Comparison of ENCODE assay signal across 8 cellular contexts in the genomic region with DNA sequence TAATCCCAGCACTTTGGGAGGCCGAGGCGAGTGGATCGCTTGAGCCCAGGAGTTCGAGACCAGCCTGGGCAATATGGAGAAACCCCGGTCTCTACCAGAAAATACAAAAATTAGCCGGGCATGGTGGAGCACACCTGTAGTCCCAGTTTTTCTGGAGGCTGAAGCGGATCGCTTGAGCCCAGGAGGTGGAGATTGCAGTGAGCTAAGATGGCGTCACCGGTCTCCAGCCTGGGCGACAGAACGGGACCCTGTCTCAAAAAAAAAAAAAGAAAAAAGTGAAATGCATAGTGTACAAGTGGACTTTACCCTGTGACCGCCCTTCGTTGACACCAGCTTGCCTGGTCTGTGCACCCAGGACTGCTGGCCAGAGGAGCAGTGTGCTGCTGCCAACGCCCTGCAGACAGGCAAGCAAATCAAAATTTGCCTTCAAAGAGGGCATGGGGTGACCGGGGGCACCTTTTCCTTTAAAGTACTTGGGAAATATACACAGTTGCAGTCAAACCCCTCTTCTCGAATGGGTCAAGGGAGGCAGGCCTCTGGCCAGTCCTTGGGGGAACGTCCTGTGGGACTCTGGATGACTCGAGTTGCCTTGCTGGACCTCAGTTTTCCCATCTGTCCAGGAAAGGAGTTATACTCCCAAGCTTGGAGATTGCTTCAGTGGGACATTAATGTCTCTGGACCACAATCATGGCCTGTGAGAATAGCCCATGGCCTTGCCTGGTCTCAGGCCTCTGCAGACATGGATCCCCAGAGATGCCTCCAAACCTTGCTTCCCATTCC. TPM values are rescaled to one million over a fixed set of nuclear protein-coding genes. Genes with fewer than 3 reads are reported as not detected.
DNase-seq lines count a peak whose midpoint lies in the region; ATAC-seq, FAIRE-seq and TF ChIP-seq lines count a peak whose summit lies in the region.

No MANE protein-coding gene starts in this region.

- H3K27ac ChIP-seq in AG04450 (ENCODE audit: low read depth, low read length) (no peak overlapping the region), HUES64 (ENCODE audit: low read depth, low read length) (no peak overlapping the region)

- WGBS in HUES64: 89% methylated on average over 19 of the region's 19 CpGs

- H3K36me3 ChIP-seq in HUES64 (ENCODE audit: insufficient read depth, low read length): peaks cover 4% of the 10 kb centered on the region; the same call in 1 of the 2 replicates
- no peaks in the 10 kb centered on the region for H3K36me3 ChIP-seq in bronchial epithelial cell (ENCODE audit: control insufficient read depth, insufficient read depth, low read length)
- no peaks in the 10 kb centered on the region for H3K36me3 ChIP-seq in mucosa of stomach (ENCODE audit: control insufficient read depth, insufficient read depth, low read length)

- H3K9ac ChIP-seq in HUES64 (ENCODE audit: low read depth, low read length) (peak overlapping the region; percentile 74; the same call in 1 of the 2 replicates), mucosa of stomach (ENCODE audit: low read length) (peak overlapping the region; percentile 74)

- TF ChIP-seq CTCF in AG04450 (IDR thresholded peaks at IDR 0.05; ENCODE audit: low read depth, low read length) (no peak), bronchial epithelial cell (IDR thresholded peaks at IDR 0.05; ENCODE audit: insufficient read depth, low read length, severe bottlenecking) (no peak)

- ATAC-seq in HG02840 (IDR thresholded peaks at IDR 0.05; ENCODE audit: low FRiP score, unreplicated experiment) (no peak), GM18517 (IDR thresholded peaks at IDR 0.05; ENCODE audit: unreplicated experiment) (no peak)

- no peak for DNase-seq in AG04450 (ENCODE audit: low read depth, low spot score)
- DNase-seq in bronchial epithelial cell (ENCODE audit: low read depth): no peak
- DNase-seq in NCI-H2171 treated with DMSO at 0.1 percent for 48 hours (lab: John Stamatoyannopoulos, UW): no peak
- no peak for DNase-seq in KBM-7

- POLR2A ChIA-PET in AG04450 (lab: Yijun Ruan, JAX): no interaction called here

- no peaks in the 10 kb centered on the region for H3K4me1 ChIP-seq in HUES64 (ENCODE audit: insufficient read depth, low read length)
- peaks cover 8% of the 10 kb centered on the region for H3K4me1 ChIP-seq in mucosa of stomach (ENCODE audit: control insufficient read depth, insufficient read depth, low read length)

- no peak for FAIRE-seq in bronchial epithelial cell (lab: Jason Lieb, UNC)

- in situ Hi-C loops in KBM-7 (cut with MboI; ENCODE audit: low pct_unique_long_range_greater_than_20kb, low sequenced_read_pairs): no loop called here

- H3K4me3 ChIP-seq in AG04450 (ENCODE audit: low read depth, low read length): peak overlapping the region; percentile 80
- peak overlapping the region; percentile 82 for H3K4me3 ChIP-seq in HUES64 (ENCODE audit: low read length)
- peak overlapping the region; percentile 76 for H3K4me3 ChIP-seq in bronchial epithelial cell (ENCODE audit: low read depth, low read length)
- peak overlapping the region; percentile 27 for H3K4me3 ChIP-seq in mucosa of stomach (ENCODE audit: low read length)

- H3K9me3 ChIP-seq in AG04450 (ENCODE audit: control insufficient read depth, insufficient read depth, low read length) (no peaks in the 10 kb centered on the region), HUES64 (ENCODE audit: insufficient read depth, low read depth, low read length) (no peaks in the 10 kb centered on the region), mucosa of stomach (ENCODE audit: control insufficient read depth, low read length) (no peaks in the 10 kb centered on the region)

- CTCF ChIA-PET in AG04450 (lab: Charles Lee): interaction anchor here (1.1 to 4.4 kb wide), 12 partner anchors 13 to 228 kb away, joined by 3 to 117 read pairs (median 8); no protein-coding TSS in a partner anchor

- no peaks in the 10 kb centered on the region for H3K27me3 ChIP-seq in AG04450 (ENCODE audit: control insufficient read depth, insufficient read depth, low read length)
- peaks cover 17% of the 10 kb centered on the region for H3K27me3 ChIP-seq in HUES64 (ENCODE audit: insufficient read depth, low read length)
- no peaks in the 10 kb centered on the region for H3K27me3 ChIP-seq in bronchial epithelial cell (ENCODE audit: control insufficient read depth, insufficient read depth, low read length)
- no peaks in the 10 kb centered on the region for H3K27me3 ChIP-seq in mucosa of stomach (ENCODE audit: control insufficient read depth, insufficient read depth, low read length)

RNA-seq across cellular contexts. Expression of a gene that starts 1.0 kb away (rescaled TPM):
- 3.1 and 4.0 TPM in 2 replicates for polyA plus RNA-seq in AG04450 (2011; rRNA removed)
- 4.1 and 5.5 TPM in 2 replicates for polyA minus RNA-seq in AG04450 (2011; rRNA and poly(A)+ RNA removed)
- 1.4 TPM for polyA plus RNA-seq in HUES64 (2013, experiment 1 of 2)
- polyA plus RNA-seq in HUES64 (2013, experiment 2 of 2): 2.0 TPM
- 1.5 and 2.1 TPM in 2 replicates for total RNA-seq in bronchial epithelial cell

Comparison
In these comparisons a context has a peak if more than half of its experiments do, and no peak if none do; other contexts are left out.
1. H3K4me3 ChIP-seq: peak in every context shown above with its lines; median percentile 82 in HUES64; 80 in AG04450; 76 in bronchial epithelial cell; 27 in mucosa of stomach.